In genomic region chr2:126429129-126429528, GRCh38 we compare ENCODE assay signal across 32 cellular contexts.
"Had no signal": no experiment of that assay in that cellular context is flagged by ENCODE, and none has a peak within 500 bp of the region (broad histone marks: within the 10 kb centered on the region; RNA-seq: fewer than 3 reads in every experiment).

No MANE protein-coding gene starts in this region.

- H3K27me3 ChIP-seq: body of pancreas, brain microvascular endothelial cell, breast epithelium had no signal

- H3K4me3 ChIP-seq: body of pancreas, breast epithelium had no signal

- H3K27ac ChIP-seq: body of pancreas, brain microvascular endothelial cell, breast epithelium, WERI-Rb-1 had no signal

- FAIRE-seq: astrocyte had no signal

- ATAC-seq: activated CD4-positive, alpha-beta T cell treated with anti-CD3 and anti-CD28 coated beads for 36 hours; activated CD4-positive, CD25-positive, alpha-beta regulatory T cell treated with anti-CD3 and anti-CD28 coated beads, Interleukin-2, amount 50 U/mL, for 24 hours; activated CD8-positive, alpha-beta memory T cell treated with anti-CD3 and anti-CD28 coated beads, Interleukin-2, amount 10 ng/mL, durations not matched to agents 7 days and 5 days; activated CD8-positive, alpha-beta T cell treated with anti-CD3 and anti-CD28 coated beads, Interleukin-2, amount 10 ng/mL, durations not matched to agents 7 days and 5 days; activated naive CD8-positive, alpha-beta T cell treated with anti-CD3 and anti-CD28 coated beads, Interleukin-2, amount 50 U/mL, for 24 hours; body of pancreas; WTC11 had no signal

- H3K9me3 ChIP-seq: body of pancreas, breast epithelium had no signal

- H3K4me1 ChIP-seq: body of pancreas, breast epithelium had no signal

- H3K36me3 ChIP-seq: brain microvascular endothelial cell, breast epithelium, WERI-Rb-1 had no signal

- DNase-seq: activated CD4-positive, alpha-beta memory T cell treated with anti-CD3 and anti-CD28 coated beads, Interleukin-2, amount 10 ng/mL, durations not matched to agents 7 days and 5 days; activated CD4-positive, alpha-beta T cell treated with anti-CD3 and anti-CD28 coated beads for 1 hour; activated CD4-positive, alpha-beta T cell treated with anti-CD3 and anti-CD28 coated beads for 36 hours; activated CD4-positive, alpha-beta T cell treated with anti-CD3 and anti-CD28 coated beads for 48 hours; activated CD4-positive, alpha-beta T cell treated with anti-CD3 and anti-CD28 coated beads, Interleukin-2, amount 10 ng/mL, durations not matched to agents 7 days and 5 days; activated CD4-positive, alpha-beta T cell treated with anti-CD3 and anti-CD28 coated beads, Interleukin-2, amount 50 U/mL, for 48 hours; activated CD4-positive, CD25-positive, alpha-beta regulatory T cell; activated CD8-positive, alpha-beta memory T cell treated with anti-CD3 and anti-CD28 coated beads for 24 hours; activated CD8-positive, alpha-beta memory T cell treated with anti-CD3 and anti-CD28 coated beads, Interleukin-2, amount 10 ng/mL, durations not matched to agents 7 days and 5 days; activated CD8-positive, alpha-beta memory T cell treated with anti-CD3 and anti-CD28 coated beads, Interleukin-2, amount 50 U/mL, for 48 hours; activated CD8-positive, alpha-beta T cell treated with anti-CD3 and anti-CD28 coated beads, Interleukin-2, amount 10 ng/mL, durations not matched to agents 7 days and 5 days; activated effector memory CD4-positive, alpha-beta T cell treated with Interleukin-2 at 50 U/mL for 16 hours; activated gamma-delta T cell; activated naive CD4-positive, alpha-beta T cell treated with anti-CD3 and anti-CD28 coated beads, Interleukin-2, amount 10 ng/mL, durations not matched to agents 7 days and 5 days; activated naive CD4-positive, alpha-beta T cell treated with Interleukin-2 at 50 U/mL for 16 hours; activated naive CD8-positive, alpha-beta T cell treated with anti-CD3 and anti-CD28 coated beads, Interleukin-2, amount 10 ng/mL, durations not matched to agents 7 days and 5 days; activated naive CD8-positive, alpha-beta T cell treated with anti-CD3 and anti-CD28 coated beads, Interleukin-2, amount 50 U/mL, for 24 hours; activated T-cell treated with anti-CD3 and anti-CD28 coated beads, Interleukin-2, amount 50 U/mL, for 24 hours; activated T-cell treated with anti-CD3 and anti-CD28 coated beads, Interleukin-2, amount 50 U/mL, for 48 hours; amygdala; aorta; body of pancreas; brain microvascular endothelial cell; central memory CD4-positive, alpha-beta T cell; T-helper 1 cell; T-helper 2 cell; T-helper 9 cell; WERI-Rb-1 had no signal
